In the genomic region with DNA sequence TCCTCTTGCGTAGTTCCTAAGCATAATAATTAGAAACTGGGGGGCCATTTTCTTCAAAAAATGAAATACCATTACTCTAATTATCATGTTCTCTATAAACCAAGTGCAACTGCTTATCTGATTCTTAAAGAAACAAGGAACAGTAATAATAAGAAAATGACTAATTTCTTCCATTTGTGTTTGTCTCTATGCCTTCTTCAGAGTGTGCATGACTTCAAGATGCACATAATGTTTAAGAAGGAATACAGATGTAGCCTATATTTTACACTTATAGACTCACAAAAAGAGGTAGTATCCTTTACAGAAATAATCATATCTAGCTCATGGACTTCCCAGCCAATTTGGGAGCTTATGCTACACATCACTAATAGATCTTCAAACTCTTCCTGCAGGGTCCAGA, we compare ENCODE assay signal across 19 cellular contexts.
DNase-seq lines count a peak whose midpoint lies in the region; ATAC-seq and TF ChIP-seq lines count a peak whose summit lies in the region.
"Had no signal": no experiment of that assay in that cellular context is flagged by ENCODE, and none has a peak within 500 bp of the region (broad histone marks: within the 10 kb centered on the region; RNA-seq: fewer than 3 reads in every experiment).

No MANE protein-coding gene starts in this region.

- H3K4me3 Mint-ChIP-seq in activated T-cell treated with anti-CD3 and anti-CD28 coated beads, Interleukin-2, amount 50 U/mL, for 4 hours: no peak overlapping the region
- no peak overlapping the region for H3K4me3 Mint-ChIP-seq in activated T-helper 2 cell treated with anti-CD3 and anti-CD28 coated beads, Interferon-gamma antibody, Interleukin-2, Interleukin-4, amounts not matched to agents 10 μg/mL and 5 μg/mL and 100 μg/mL, durations not matched to agents 14 hours and 24 hours and 36 hours (ENCODE audit: low read depth)
- H3K4me3 Mint-ChIP-seq in stimulated activated naive CD8-positive, alpha-beta T cell treated with anti-CD3 and anti-CD28 coated beads, Interleukin-15, amount 100 ng/mL, for 72 hours: no peak overlapping the region
- H3K4me3 Mint-ChIP-seq: GM23338 had no signal

- intact Hi-C loops in activated T-helper 2 cell treated with anti-CD3 and anti-CD28 coated beads, Interferon-gamma antibody, Interleukin-2, Interleukin-4, amounts not matched to agents 10 μg/mL and 5 μg/mL and 100 μg/mL, durations not matched to agents 14 hours and 24 hours and 36 hours (cut with micrococcal nuclease): loop anchor here (2.0 to 10.0 kb wide), 4 partner anchors 34 to 238 kb away; a partner anchor contains a TSS
- intact Hi-C loops in right cardiac atrium (cut with DNase I): no loop called here

- H3K9me3 ChIP-seq in right cardiac atrium (ENCODE audit: control insufficient read depth, low read length): no peaks in the 10 kb centered on the region
- H3K9me3 ChIP-seq: BE2C, HAP-1 had no signal

- no peaks in the 10 kb centered on the region for H3K36me3 Mint-ChIP-seq in activated T-cell treated with anti-CD3 and anti-CD28 coated beads, Interleukin-2, amount 50 U/mL, for 4 hours (ENCODE audit: insufficient read depth)
- H3K36me3 Mint-ChIP-seq in activated T-helper 2 cell treated with anti-CD3 and anti-CD28 coated beads, Interferon-gamma antibody, Interleukin-2, Interleukin-4, amounts not matched to agents 10 μg/mL and 5 μg/mL and 100 μg/mL, durations not matched to agents 14 hours and 24 hours and 36 hours (ENCODE audit: low read depth): peaks cover 39% of the 10 kb centered on the region

- H3K4me1 Mint-ChIP-seq in activated T-cell treated with anti-CD3 and anti-CD28 coated beads, Interleukin-2, amount 50 U/mL, for 4 hours (ENCODE audit: low read depth): no peaks in the 10 kb centered on the region
- H3K4me1 Mint-ChIP-seq in activated T-helper 2 cell treated with anti-CD3 and anti-CD28 coated beads, Interferon-gamma antibody, Interleukin-2, Interleukin-4, amounts not matched to agents 10 μg/mL and 5 μg/mL and 100 μg/mL, durations not matched to agents 14 hours and 24 hours and 36 hours (ENCODE audit: low read depth): peaks cover 33% of the 10 kb centered on the region
- peaks cover 17% of the 10 kb centered on the region for H3K4me1 Mint-ChIP-seq in stimulated activated naive CD8-positive, alpha-beta T cell treated with anti-CD3 and anti-CD28 coated beads, Interleukin-15, amount 100 ng/mL, for 72 hours

- ATAC-seq in activated T-cell treated with anti-CD3 and anti-CD28 coated beads, Interleukin-2, amount 50 U/mL, for 4 hours: peak; percentile 51 to 67
- peak; percentile 63 for ATAC-seq in stimulated activated naive CD8-positive, alpha-beta T cell treated with anti-CD3 and anti-CD28 coated beads, Interleukin-15, amount 100 ng/mL, for 72 hours
- ATAC-seq in right cardiac atrium: no peak
- ATAC-seq: GM23338 had no signal

- 97% methylated on average over 1 of the region's 1 CpG for WGBS in right cardiac atrium

- no peaks in the 10 kb centered on the region for H3K27me3 Mint-ChIP-seq in activated T-cell treated with anti-CD3 and anti-CD28 coated beads, Interleukin-2, amount 50 U/mL, for 4 hours (ENCODE audit: low read depth)
- H3K27me3 Mint-ChIP-seq in activated T-helper 2 cell treated with anti-CD3 and anti-CD28 coated beads, Interferon-gamma antibody, Interleukin-2, Interleukin-4, amounts not matched to agents 10 μg/mL and 5 μg/mL and 100 μg/mL, durations not matched to agents 14 hours and 24 hours and 36 hours (ENCODE audit: low read depth): no peaks in the 10 kb centered on the region
- no peaks in the 10 kb centered on the region for H3K27me3 Mint-ChIP-seq in stimulated activated naive CD8-positive, alpha-beta T cell treated with anti-CD3 and anti-CD28 coated beads, Interleukin-15, amount 100 ng/mL, for 72 hours

- no peak for DNase-seq in activated T-cell treated with anti-CD3 and anti-CD28 coated beads, Interleukin-2, amount 50 U/mL, for 4 hours
- DNase-seq in activated T-cell treated with anti-CD3 and anti-CD28 coated beads, Interleukin-2, amount 50 U/mL, for 1 hour: no peak
- DNase-seq in GM13977 (ENCODE audit: low spot score) (peak; percentile 15), right cardiac atrium (no peak)
- DNase-seq in activated T-helper 2 cell treated with anti-CD3 and anti-CD28 coated beads, Interferon-gamma antibody, Interleukin-2, Interleukin-4, amounts not matched to agents 10 μg/mL and 5 μg/mL and 100 μg/mL, durations not matched to agents 14 hours and 24 hours and 36 hours (ENCODE audit: low spot score): no peak
- DNase-seq in stimulated activated naive CD8-positive, alpha-beta T cell treated with anti-CD3 and anti-CD28 coated beads, Interleukin-15, amount 100 ng/mL, for 72 hours: no peak
- no peak for DNase-seq in activated naive CD4-positive, alpha-beta T cell treated with Interleukin-2 at 50 U/mL for 16 hours
- DNase-seq: BE2C, DMS53, GDM1, Kasumi-1, NCI-H1694, NCI-H2081, NCI-H2171, NCI-H524 treated with DMSO at 0.1 percent for 48 hours, NCI-H82, OCI-M1 had no signal

- H3K4me1 ChIP-seq in right cardiac atrium (ENCODE audit: control insufficient read depth, insufficient read depth, low read length): no peaks in the 10 kb centered on the region
- H3K4me1 ChIP-seq: BE2C had no signal

- H3K27me3 ChIP-seq in right cardiac atrium (ENCODE audit: control insufficient read depth, insufficient read depth): no peaks in the 10 kb centered on the region

- in situ Hi-C loops in GM13977 (cut with MboI; ENCODE audit: low pct_unique_long_range_greater_than_20kb, low sequenced_read_pairs, unreplicated experiment): no loop called here

- H3K9me3 Mint-ChIP-seq in activated T-cell treated with anti-CD3 and anti-CD28 coated beads, Interleukin-2, amount 50 U/mL, for 4 hours: no peaks in the 10 kb centered on the region
- H3K9me3 Mint-ChIP-seq in activated T-helper 2 cell treated with anti-CD3 and anti-CD28 coated beads, Interferon-gamma antibody, Interleukin-2, Interleukin-4, amounts not matched to agents 10 μg/mL and 5 μg/mL and 100 μg/mL, durations not matched to agents 14 hours and 24 hours and 36 hours: no peaks in the 10 kb centered on the region
- H3K9me3 Mint-ChIP-seq in stimulated activated naive CD8-positive, alpha-beta T cell treated with anti-CD3 and anti-CD28 coated beads, Interleukin-15, amount 100 ng/mL, for 72 hours: no peaks in the 10 kb centered on the region
- H3K9me3 Mint-ChIP-seq: GM23338 had no signal

- no peak overlapping the region for H3K4me3 ChIP-seq in right cardiac atrium (ENCODE audit: low read length)
- H3K4me3 ChIP-seq: GM23338, HAP-1 had no signal

- TF ChIP-seq CTCF in GM13977 (IDR thresholded peaks at IDR 0.05; ENCODE audit: extremely low read depth, insufficient read depth, missing control alignments): no peak

- H3K27ac Mint-ChIP-seq in activated T-helper 2 cell treated with anti-CD3 and anti-CD28 coated beads, Interferon-gamma antibody, Interleukin-2, Interleukin-4, amounts not matched to agents 10 μg/mL and 5 μg/mL and 100 μg/mL, durations not matched to agents 14 hours and 24 hours and 36 hours: peak overlapping the region; percentile 77
- H3K27ac Mint-ChIP-seq in stimulated activated naive CD8-positive, alpha-beta T cell treated with anti-CD3 and anti-CD28 coated beads, Interleukin-15, amount 100 ng/mL, for 72 hours: no peak overlapping the region
- H3K27ac Mint-ChIP-seq: GM23338 had no signal

- no peak overlapping the region for H3K27ac ChIP-seq in right cardiac atrium (ENCODE audit: low read length)

Comparison
In these comparisons a context has a peak if more than half of its experiments do, and no peak if none do; other contexts are left out.
1. ATAC-seq: peak in activated T-cell treated with anti-CD3 and anti-CD28 coated beads, Interleukin-2, amount 50 U/mL, for 4 hours (2 of 2) and stimulated activated naive CD8-positive, alpha-beta T cell treated with anti-CD3 and anti-CD28 coated beads, Interleukin-15, amount 100 ng/mL, for 72 hours (single experiment); none in right cardiac atrium (0 of 2).